Comparison of ENCODE assay signal across 17 cellular contexts in the genomic region with DNA sequence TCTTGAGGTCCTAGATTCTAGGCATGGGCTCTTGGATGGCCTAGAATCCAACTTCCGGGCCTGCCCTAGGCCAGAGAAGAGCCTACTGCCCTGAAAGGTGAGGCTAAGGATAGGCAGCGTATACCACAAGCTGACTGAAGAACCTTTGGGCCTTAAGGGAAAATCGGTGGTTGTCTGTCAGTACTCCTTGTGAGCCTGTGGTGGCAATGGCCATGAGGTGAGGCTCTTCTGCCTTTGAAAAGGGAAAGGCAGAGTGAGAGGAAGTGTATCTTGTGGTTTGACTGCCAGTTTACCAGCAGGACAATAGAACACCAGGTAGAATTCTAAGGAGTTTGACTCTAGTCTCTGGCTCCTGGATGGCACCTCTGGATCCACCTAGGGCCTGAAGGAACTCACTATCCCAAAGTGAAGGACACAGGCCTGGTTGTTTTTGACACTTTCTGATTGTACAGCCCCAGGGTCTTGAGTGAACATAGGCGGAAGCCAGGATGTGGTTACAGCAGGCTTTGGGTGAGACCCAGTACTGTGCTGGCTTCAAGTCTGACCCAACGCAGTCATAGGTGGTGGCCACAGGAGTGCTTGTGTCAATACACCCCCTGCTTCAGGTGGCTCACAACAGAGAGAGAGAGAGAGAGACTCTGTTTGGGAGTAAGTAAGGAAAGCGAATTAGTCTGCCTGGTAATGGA. TPM values are rescaled to one million over a fixed set of nuclear protein-coding genes. Genes with fewer than 3 reads are reported as not detected.
DNase-seq lines count a peak whose midpoint lies in the region; ATAC-seq and TF ChIP-seq lines count a peak whose summit lies in the region.
"Had no signal": no experiment of that assay in that cellular context is flagged by ENCODE, and none has a peak within 500 bp of the region (broad histone marks: within the 10 kb centered on the region; RNA-seq: fewer than 3 reads in every experiment).

No MANE protein-coding gene starts in this region.

- DNase-seq in activated CD8-positive, alpha-beta memory T cell treated with anti-CD3 and anti-CD28 coated beads, Interleukin-2, amount 10 ng/mL, durations not matched to agents 7 days and 5 days: peak; percentile 40
- DNase-seq in activated CD8-positive, alpha-beta memory T cell treated with anti-CD3 and anti-CD28 coated beads, Interleukin-2, amount 50 U/mL, for 48 hours: no peak
- DNase-seq in DND-41 (no peak), H7 (no peak), nephron progenitor cell (no peak), OCI-M1 (lab: John Stamatoyannopoulos, UW) (no peak)
- DNase-seq in activated CD8-positive, alpha-beta T cell treated with anti-CD3 and anti-CD28 coated beads, Interleukin-2, amount 10 ng/mL, durations not matched to agents 7 days and 5 days: peak; percentile 32
- no peak for DNase-seq in natural killer cell treated with Interleukin-12 subunit alpha and Interleukin-12 subunit beta and Interleukin-15 and Interleukin-18, amount 100 ng/mL, for 72 hours (ENCODE audit: low spot score)
- DNase-seq: C1 segment of cervical spinal cord, Caco-2, Karpas-422, NCI-H1930, NCI-H2171 treated with DMSO at 0.1 percent for 48 hours, NCI-H510A had no signal

- CTCF ChIA-PET in activated CD8-positive, alpha-beta memory T cell treated with anti-CD3 and anti-CD28 coated beads, Interleukin-2, amount 10 ng/mL, durations not matched to agents 7 days and 5 days (lab: Charles Lee): interaction anchor here (1.0 kb wide), 1 partner anchor 138 kb away, joined by 3 read pairs; no protein-coding TSS in a partner anchor
- CTCF ChIA-PET in activated CD8-positive, alpha-beta T cell treated with anti-CD3 and anti-CD28 coated beads, Interleukin-2, amount 10 ng/mL, durations not matched to agents 7 days and 5 days (lab: Charles Lee): no interaction called here

- H3K9me3 ChIP-seq in DND-41 (ENCODE audit: insufficient read depth, low read length, severe bottlenecking): no peaks in the 10 kb centered on the region
- H3K9me3 ChIP-seq: Caco-2 had no signal

- H2AFZ ChIP-seq in DND-41 (ENCODE audit: low read depth, low read length): no peak overlapping the region

- H3K4me2 ChIP-seq in DND-41 (ENCODE audit: insufficient read depth, low read length): no peak overlapping the region

- H3K27ac Mint-ChIP-seq in activated CD8-positive, alpha-beta memory T cell treated with anti-CD3 and anti-CD28 coated beads, Interleukin-2, amount 10 ng/mL, durations not matched to agents 7 days and 5 days: no peak overlapping the region
- H3K27ac Mint-ChIP-seq in activated CD8-positive, alpha-beta T cell treated with anti-CD3 and anti-CD28 coated beads, Interleukin-2, amount 10 ng/mL, durations not matched to agents 7 days and 5 days: peak overlapping the region; percentile 71
- peak overlapping the region in 1 of 2 donors; percentile 16 for H3K27ac Mint-ChIP-seq in natural killer cell treated with Interleukin-12 subunit alpha and Interleukin-12 subunit beta and Interleukin-15 and Interleukin-18, amount 100 ng/mL, for 72 hours
- no peak overlapping the region for H3K27ac Mint-ChIP-seq in nephron progenitor cell

- peaks cover 7% of the 10 kb centered on the region for H3K4me1 Mint-ChIP-seq in activated CD8-positive, alpha-beta memory T cell treated with anti-CD3 and anti-CD28 coated beads, Interleukin-2, amount 10 ng/mL, durations not matched to agents 7 days and 5 days
- H3K4me1 Mint-ChIP-seq in activated CD8-positive, alpha-beta T cell treated with anti-CD3 and anti-CD28 coated beads, Interleukin-2, amount 10 ng/mL, durations not matched to agents 7 days and 5 days (ENCODE audit: low read depth): peaks cover 15% of the 10 kb centered on the region
- H3K4me1 Mint-ChIP-seq in natural killer cell treated with Interleukin-12 subunit alpha and Interleukin-12 subunit beta and Interleukin-15 and Interleukin-18, amount 100 ng/mL, for 72 hours (ENCODE audit: low read depth in 2 of 2): peaks cover 7 to 19% of the 10 kb centered on the region in 2 donors
- peaks cover 42% of the 10 kb centered on the region for H3K4me1 Mint-ChIP-seq in nephron progenitor cell

- H3K36me3 ChIP-seq in DND-41 (ENCODE audit: insufficient read depth, low read length) (no peaks in the 10 kb centered on the region), H7 (replicated peaks; ENCODE audit: control insufficient read depth, insufficient read depth, low read length) (no peaks in the 10 kb centered on the region)

- no peak for TF ChIP-seq CTCF in DND-41 (IDR thresholded peaks at IDR 0.05; ENCODE audit: borderline replicate concordance, extremely low read depth, low read length, poor library complexity, severe bottlenecking)
- no peak for TF ChIP-seq CTCF in nephron progenitor cell (IDR thresholded peaks at IDR 0.05)

- POLR2A ChIA-PET in activated CD8-positive, alpha-beta T cell treated with anti-CD3 and anti-CD28 coated beads, Interleukin-2, amount 10 ng/mL, durations not matched to agents 7 days and 5 days (lab: Charles Lee): no interaction called here

- no peaks in the 10 kb centered on the region for H3K27me3 Mint-ChIP-seq in activated CD8-positive, alpha-beta memory T cell treated with anti-CD3 and anti-CD28 coated beads, Interleukin-2, amount 10 ng/mL, durations not matched to agents 7 days and 5 days
- peaks cover 2% of the 10 kb centered on the region for H3K27me3 Mint-ChIP-seq in activated CD8-positive, alpha-beta T cell treated with anti-CD3 and anti-CD28 coated beads, Interleukin-2, amount 10 ng/mL, durations not matched to agents 7 days and 5 days (ENCODE audit: low read depth)
- peaks cover 0 to 8% of the 10 kb centered on the region in 2 donors for H3K27me3 Mint-ChIP-seq in natural killer cell treated with Interleukin-12 subunit alpha and Interleukin-12 subunit beta and Interleukin-15 and Interleukin-18, amount 100 ng/mL, for 72 hours
- peaks cover 4% of the 10 kb centered on the region for H3K27me3 Mint-ChIP-seq in nephron progenitor cell (ENCODE audit: low read depth, poor library complexity)

- peak; percentile 53 for ATAC-seq in activated CD8-positive, alpha-beta memory T cell treated with anti-CD3 and anti-CD28 coated beads, Interleukin-2, amount 10 ng/mL, durations not matched to agents 7 days and 5 days
- ATAC-seq in DND-41 (ENCODE audit: insufficient read depth, low read depth): peak; percentile 42; the same call in 2 of the 3 replicates
- ATAC-seq in activated CD8-positive, alpha-beta T cell treated with anti-CD3 and anti-CD28 coated beads, Interleukin-2, amount 10 ng/mL, durations not matched to agents 7 days and 5 days: peak; percentile 61
- peak; percentile 83 to 89 for ATAC-seq in natural killer cell treated with Interleukin-12 subunit alpha and Interleukin-12 subunit beta and Interleukin-15 and Interleukin-18, amount 100 ng/mL, for 72 hours
- ATAC-seq: HepG2 had no signal

- 0 out of 2 replicates have a peak, but pooled peaks cover 5% of the 10 kb centered on the region for H3K4me1 ChIP-seq in DND-41 (ENCODE audit: insufficient read depth, low read length)
- H3K4me1 ChIP-seq: Caco-2 had no signal

- H3K9ac ChIP-seq in DND-41 (ENCODE audit: low read depth, low read length): no peak overlapping the region

- H3K4me3 ChIP-seq in DND-41 (ENCODE audit: low read depth in 1 of 2, low read length in 2 of 2) (no peak overlapping the region), H7 (ENCODE audit: insufficient read depth, low read depth, low read length) (no peak overlapping the region)

- H4K20me1 ChIP-seq in DND-41 (ENCODE audit: insufficient read depth, low read length): no peaks in the 10 kb centered on the region

- H3K27ac ChIP-seq in DND-41 (ENCODE audit: low read length): no peak overlapping the region
- H3K27ac ChIP-seq: RWPE1 had no signal

- H3K27me3 ChIP-seq in DND-41 (ENCODE audit: insufficient read depth, low read length, poor library complexity): no peaks in the 10 kb centered on the region
- H3K27me3 ChIP-seq in H7 (ENCODE audit: control insufficient read depth, insufficient read depth, low read length): no peaks in the 10 kb centered on the region

- no peaks in the 10 kb centered on the region for H3K9me3 Mint-ChIP-seq in activated CD8-positive, alpha-beta memory T cell treated with anti-CD3 and anti-CD28 coated beads, Interleukin-2, amount 10 ng/mL, durations not matched to agents 7 days and 5 days (ENCODE audit: low read depth)
- H3K9me3 Mint-ChIP-seq in activated CD8-positive, alpha-beta T cell treated with anti-CD3 and anti-CD28 coated beads, Interleukin-2, amount 10 ng/mL, durations not matched to agents 7 days and 5 days (ENCODE audit: insufficient read depth): no peaks in the 10 kb centered on the region
- no peaks in the 10 kb centered on the region for H3K9me3 Mint-ChIP-seq in natural killer cell treated with Interleukin-12 subunit alpha and Interleukin-12 subunit beta and Interleukin-15 and Interleukin-18, amount 100 ng/mL, for 72 hours
- H3K9me3 Mint-ChIP-seq in nephron progenitor cell: peaks cover 52% of the 10 kb centered on the region

- no peak overlapping the region for H3K4me3 Mint-ChIP-seq in activated CD8-positive, alpha-beta memory T cell treated with anti-CD3 and anti-CD28 coated beads, Interleukin-2, amount 10 ng/mL, durations not matched to agents 7 days and 5 days
- no peak overlapping the region for H3K4me3 Mint-ChIP-seq in activated CD8-positive, alpha-beta T cell treated with anti-CD3 and anti-CD28 coated beads, Interleukin-2, amount 10 ng/mL, durations not matched to agents 7 days and 5 days
- no peak overlapping the region for H3K4me3 Mint-ChIP-seq in natural killer cell treated with Interleukin-12 subunit alpha and Interleukin-12 subunit beta and Interleukin-15 and Interleukin-18, amount 100 ng/mL, for 72 hours
- no peak overlapping the region for H3K4me3 Mint-ChIP-seq in nephron progenitor cell

- H3K36me3 Mint-ChIP-seq in activated CD8-positive, alpha-beta memory T cell treated with anti-CD3 and anti-CD28 coated beads, Interleukin-2, amount 10 ng/mL, durations not matched to agents 7 days and 5 days: no peaks in the 10 kb centered on the region
- H3K36me3 Mint-ChIP-seq in activated CD8-positive, alpha-beta T cell treated with anti-CD3 and anti-CD28 coated beads, Interleukin-2, amount 10 ng/mL, durations not matched to agents 7 days and 5 days (ENCODE audit: low read depth): no peaks in the 10 kb centered on the region
- no peaks in the 10 kb centered on the region for H3K36me3 Mint-ChIP-seq in natural killer cell treated with Interleukin-12 subunit alpha and Interleukin-12 subunit beta and Interleukin-15 and Interleukin-18, amount 100 ng/mL, for 72 hours
- H3K36me3 Mint-ChIP-seq in nephron progenitor cell (ENCODE audit: low read depth): peaks cover 5% of the 10 kb centered on the region

- no peaks in the 10 kb centered on the region for H3K79me2 ChIP-seq in DND-41 (ENCODE audit: insufficient read depth, low read length)

RNA-seq across cellular contexts. Expression of a gene that starts 20.9 kb away (rescaled TPM):
- total RNA-seq in activated CD8-positive, alpha-beta memory T cell treated with anti-CD3 and anti-CD28 coated beads, Interleukin-2, amount 10 ng/mL, durations not matched to agents 7 days and 5 days: not detected
- not detected for total RNA-seq in activated CD8-positive, alpha-beta T cell treated with anti-CD3 and anti-CD28 coated beads, Interleukin-2, amount 10 ng/mL, durations not matched to agents 7 days and 5 days
- not detected for total RNA-seq in natural killer cell treated with Interleukin-12 subunit alpha and Interleukin-12 subunit beta and Interleukin-15 and Interleukin-18, amount 100 ng/mL, for 72 hours
- total RNA-seq in H7 (2014; rRNA removed; shearing (Covaris generic)): not detected in 2 replicates
- total RNA-seq: HepG2, OCI-LY7 had no signal

RNA-seq across cellular contexts. Expression of a gene that starts 30.4 kb away (rescaled TPM):
- total RNA-seq in activated CD8-positive, alpha-beta memory T cell treated with anti-CD3 and anti-CD28 coated beads, Interleukin-2, amount 10 ng/mL, durations not matched to agents 7 days and 5 days: 10 to 100 TPM; 46.5 to 52.9 TPM
- 10 to 100 TPM; 48.8 to 50.4 TPM for total RNA-seq in activated CD8-positive, alpha-beta T cell treated with anti-CD3 and anti-CD28 coated beads, Interleukin-2, amount 10 ng/mL, durations not matched to agents 7 days and 5 days
- total RNA-seq in natural killer cell treated with Interleukin-12 subunit alpha and Interleukin-12 subunit beta and Interleukin-15 and Interleukin-18, amount 100 ng/mL, for 72 hours: 10 to 100 TPM; 25.0 to 40.5 TPM
- 216 and 227 TPM in 2 replicates for total RNA-seq in H7 (2014; rRNA removed; shearing (Covaris generic))

Comparison
In these comparisons a context has a peak if more than half of its experiments do, and no peak if none do; other contexts are left out.
1. DNase-seq: peak in activated CD8-positive, alpha-beta memory T cell treated with anti-CD3 and anti-CD28 coated beads, Interleukin-2, amount 10 ng/mL, durations not matched to agents 7 days and 5 days (single experiment) and activated CD8-positive, alpha-beta T cell treated with anti-CD3 and anti-CD28 coated beads, Interleukin-2, amount 10 ng/mL, durations not matched to agents 7 days and 5 days (single experiment); none in activated CD8-positive, alpha-beta memory T cell treated with anti-CD3 and anti-CD28 coated beads, Interleukin-2, amount 50 U/mL, for 48 hours (single experiment), DND-41 (single experiment), natural killer cell treated with Interleukin-12 subunit alpha and Interleukin-12 subunit beta and Interleukin-15 and Interleukin-18, amount 100 ng/mL, for 72 hours (single experiment), H7 (single experiment), nephron progenitor cell (single experiment) and OCI-M1 (single experiment).
2. Peak in every context shown above with its lines, with median percentiles within 50 percentile points of each other: ATAC-seq.